In genomic region chr11:121455115-121455514, GRCh38 we compare ENCODE assay signal across 1 cellular context.
TF ChIP-seq lines count a peak whose summit lies in the region.

No MANE protein-coding gene starts in this region.

TF ChIP-seq in HepG2, 621 proteins besides CTCF, POLR2A, EP300 and RAD21 (continued from another document):
- TF ChIP-seq, protein P1, sequence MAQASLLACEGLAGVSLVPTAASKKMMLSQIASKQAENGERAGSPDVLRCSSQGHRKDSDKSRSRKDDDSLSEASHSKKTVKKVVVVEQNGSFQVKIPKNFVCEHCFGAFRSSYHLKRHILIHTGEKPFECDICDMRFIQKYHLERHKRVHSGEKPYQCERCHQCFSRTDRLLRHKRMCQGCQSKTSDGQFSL (CRISPR knock-in tag; IDR thresholded peaks at IDR 0.05), result no peak
- TF ChIP-seq SRSF1 (optimal IDR thresholded peaks at IDR 0.05; ENCODE audit: low read depth, low read length) (no peak), ZKSCAN1 (IDR thresholded peaks at IDR 0.05; ENCODE audit: low read length) (no peak), ZNF781 (CRISPR knock-in tag; IDR thresholded peaks at IDR 0.05; ENCODE audit: borderline replicate concordance, not compliant biosample characterization) (no peak), SALL1 (CRISPR knock-in tag; IDR thresholded peaks at IDR 0.05) (0 out of 2 replicates have a peak, but pooled peaks have one; percentile 9), ETV6 (CRISPR knock-in tag; conservative IDR thresholded peaks at IDR 0.05) (no peak), ZBTB38 (CRISPR knock-in tag; IDR thresholded peaks at IDR 0.05) (0 out of 2 replicates have a peak, but pooled peaks have one; percentile 56), GTF2F1 (IDR thresholded peaks at IDR 0.05; ENCODE audit: low read length) (no peak), GFI1 (CRISPR knock-in tag; IDR thresholded peaks at IDR 0.05; ENCODE audit: borderline replicate concordance) (no peak), ZNF383 (CRISPR knock-in tag; IDR thresholded peaks at IDR 0.05; ENCODE audit: borderline replicate concordance) (no peak), SRSF9 (IDR thresholded peaks at IDR 0.05; ENCODE audit: borderline replicate concordance, insufficient read depth, low read depth, low read length, poor library complexity, severe bottlenecking) (no peak), ZFP41 (CRISPR knock-in tag; IDR thresholded peaks at IDR 0.05; ENCODE audit: borderline replicate concordance) (no peak), ZBTB33 (CRISPR knock-in tag; IDR thresholded peaks at IDR 0.05) (peak; percentile 66; the same call in 1 of the 2 replicates), CHD4 (IDR thresholded peaks at IDR 0.05; ENCODE audit: borderline replicate concordance, low read length) (no peak), SRSF4 (IDR thresholded peaks at IDR 0.05; ENCODE audit: low read depth, low read length, poor library complexity, severe bottlenecking) (no peak), IRF9 (CRISPR knock-in tag; IDR thresholded peaks at IDR 0.05; ENCODE audit: borderline replicate concordance) (0 out of 2 replicates have a peak, but pooled peaks have one; percentile 39), TCF12 (IDR thresholded peaks at IDR 0.05) (no peak), TCF12 (CRISPR knock-in tag; IDR thresholded peaks at IDR 0.05) (no peak), SAP130 (CRISPR knock-in tag; IDR thresholded peaks at IDR 0.05; ENCODE audit: low read depth) (peak; percentile 36; the same call in 1 of the 2 replicates), WIZ (CRISPR knock-in tag; IDR thresholded peaks at IDR 0.05) (no peak), NR3C1 (CRISPR knock-in tag; IDR thresholded peaks at IDR 0.05) (no peak), HOXA5 (CRISPR knock-in tag; IDR thresholded peaks at IDR 0.05) (no peak), GMEB1 (CRISPR knock-in tag; IDR thresholded peaks at IDR 0.05; ENCODE audit: borderline replicate concordance) (no peak), KMT2B (CRISPR knock-in tag; IDR thresholded peaks at IDR 0.05) (no peak), ZNF24 (IDR thresholded peaks at IDR 0.05) (no peak)
- TF ChIP-seq, protein P2, sequence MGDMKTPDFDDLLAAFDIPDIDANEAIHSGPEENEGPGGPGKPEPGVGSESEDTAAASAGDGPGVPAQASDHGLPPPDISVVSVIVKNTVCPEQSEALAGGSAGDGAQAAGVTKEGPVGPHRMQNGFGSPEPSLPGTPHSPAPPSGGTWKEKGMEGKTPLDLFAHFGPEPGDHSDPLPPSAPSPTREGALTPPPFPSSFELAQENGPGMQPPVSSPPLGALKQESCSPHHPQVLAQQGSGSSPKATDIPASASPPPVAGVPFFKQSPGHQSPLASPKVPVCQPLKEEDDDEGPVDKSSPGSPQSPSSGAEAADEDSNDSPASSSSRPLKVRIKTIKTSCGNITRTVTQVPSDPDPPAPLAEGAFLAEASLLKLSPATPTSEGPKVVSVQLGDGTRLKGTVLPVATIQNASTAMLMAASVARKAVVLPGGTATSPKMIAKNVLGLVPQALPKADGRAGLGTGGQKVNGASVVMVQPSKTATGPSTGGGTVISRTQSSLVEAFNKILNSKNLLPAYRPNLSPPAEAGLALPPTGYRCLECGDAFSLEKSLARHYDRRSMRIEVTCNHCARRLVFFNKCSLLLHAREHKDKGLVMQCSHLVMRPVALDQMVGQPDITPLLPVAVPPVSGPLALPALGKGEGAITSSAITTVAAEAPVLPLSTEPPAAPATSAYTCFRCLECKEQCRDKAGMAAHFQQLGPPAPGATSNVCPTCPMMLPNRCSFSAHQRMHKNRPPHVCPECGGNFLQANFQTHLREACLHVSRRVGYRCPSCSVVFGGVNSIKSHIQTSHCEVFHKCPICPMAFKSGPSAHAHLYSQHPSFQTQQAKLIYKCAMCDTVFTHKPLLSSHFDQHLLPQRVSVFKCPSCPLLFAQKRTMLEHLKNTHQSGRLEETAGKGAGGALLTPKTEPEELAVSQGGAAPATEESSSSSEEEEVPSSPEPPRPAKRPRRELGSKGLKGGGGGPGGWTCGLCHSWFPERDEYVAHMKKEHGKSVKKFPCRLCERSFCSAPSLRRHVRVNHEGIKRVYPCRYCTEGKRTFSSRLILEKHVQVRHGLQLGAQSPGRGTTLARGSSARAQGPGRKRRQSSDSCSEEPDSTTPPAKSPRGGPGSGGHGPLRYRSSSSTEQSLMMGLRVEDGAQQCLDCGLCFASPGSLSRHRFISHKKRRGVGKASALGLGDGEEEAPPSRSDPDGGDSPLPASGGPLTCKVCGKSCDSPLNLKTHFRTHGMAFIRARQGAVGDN (CRISPR knock-in tag; IDR thresholded peaks at IDR 0.05), result peak; percentile 23; the same call in 1 of the 2 replicates
- TF ChIP-seq, protein P3, sequence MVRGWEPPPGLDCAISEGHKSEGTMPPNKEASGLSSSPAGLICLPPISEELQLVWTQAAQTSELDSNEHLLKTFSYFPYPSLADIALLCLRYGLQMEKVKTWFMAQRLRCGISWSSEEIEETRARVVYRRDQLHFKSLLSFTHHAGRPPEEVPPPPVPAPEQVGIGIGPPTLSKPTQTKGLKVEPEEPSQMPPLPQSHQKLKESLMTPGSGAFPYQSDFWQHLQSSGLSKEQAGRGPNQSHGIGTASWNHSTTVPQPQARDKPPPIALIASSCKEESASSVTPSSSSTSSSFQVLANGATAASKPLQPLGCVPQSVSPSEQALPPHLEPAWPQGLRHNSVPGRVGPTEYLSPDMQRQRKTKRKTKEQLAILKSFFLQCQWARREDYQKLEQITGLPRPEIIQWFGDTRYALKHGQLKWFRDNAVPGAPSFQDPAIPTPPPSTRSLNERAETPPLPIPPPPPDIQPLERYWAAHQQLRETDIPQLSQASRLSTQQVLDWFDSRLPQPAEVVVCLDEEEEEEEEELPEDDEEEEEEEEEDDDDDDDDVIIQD (CRISPR knock-in tag; IDR thresholded peaks at IDR 0.05; ENCODE audit: low read depth), result no peak
- TF ChIP-seq, protein P4, sequence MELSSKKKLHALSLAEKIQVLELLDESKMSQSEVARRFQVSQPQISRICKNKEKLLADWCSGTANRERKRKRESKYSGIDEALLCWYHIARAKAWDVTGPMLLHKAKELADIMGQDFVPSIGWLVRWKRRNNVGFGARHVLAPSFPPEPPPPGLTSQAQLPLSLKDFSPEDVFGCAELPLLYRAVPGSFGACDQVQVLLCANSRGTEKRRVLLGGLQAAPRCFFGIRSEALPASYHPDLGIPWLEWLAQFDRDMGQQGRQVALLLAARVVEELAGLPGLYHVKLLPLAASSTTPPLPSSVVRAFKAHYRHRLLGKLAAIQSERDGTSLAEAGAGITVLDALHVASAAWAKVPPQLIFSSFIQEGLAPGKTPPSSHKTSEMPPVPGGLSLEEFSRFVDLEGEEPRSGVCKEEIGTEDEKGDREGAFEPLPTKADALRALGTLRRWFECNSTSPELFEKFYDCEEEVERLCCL (CRISPR knock-in tag; IDR thresholded peaks at IDR 0.05; ENCODE audit: borderline replicate concordance), result no peak
- TF ChIP-seq, protein P5, sequence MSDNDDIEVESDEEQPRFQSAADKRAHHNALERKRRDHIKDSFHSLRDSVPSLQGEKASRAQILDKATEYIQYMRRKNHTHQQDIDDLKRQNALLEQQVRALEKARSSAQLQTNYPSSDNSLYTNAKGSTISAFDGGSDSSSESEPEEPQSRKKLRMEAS (IDR thresholded peaks at IDR 0.05), result 0 out of 2 replicates have a peak, but pooled peaks have one; percentile 11
